In genomic region chr17:31549121-31549524, GRCh38 we compare ENCODE assay signal across 8 cellular contexts.
DNase-seq lines count a peak whose midpoint lies in the region; ATAC-seq and TF ChIP-seq lines count a peak whose summit lies in the region.

No MANE protein-coding gene starts in this region.

- H3F3A ChIP-seq in MM.1S (ENCODE audit: insufficient read depth, low read length), result peaks cover 10% of the 10 kb centered on the region

- peak in 1 of 7 experiments; percentile 29 for DNase-seq in CD8-positive, alpha-beta T cell
- DNase-seq in MM.1S, result no peak
- DNase-seq in body of pancreas, result no peak
- DNase-seq in left lung, result no peak
- DNase-seq in NK-92 treated with Interleukin-12 subunit alpha and Interleukin-12 subunit beta, amount 100 ng/mL, for 24 hours (lab: John Stamatoyannopoulos, UW), result no peak
- DNase-seq in GDM1 (lab: John Stamatoyannopoulos, UW), result no peak

- H3K79me2 ChIP-seq in MM.1S (ENCODE audit: low read length), result 0 out of 2 replicates have a peak, but pooled peaks cover 2% of the 10 kb centered on the region

- H3K9me2 ChIP-seq in MM.1S (replicated peaks; ENCODE audit: insufficient read depth, low read length), result no peaks in the 10 kb centered on the region

- no peaks in the 10 kb centered on the region for H3K9me3 ChIP-seq in CD8-positive, alpha-beta T cell (ENCODE audit: low read length)
- no peaks in the 10 kb centered on the region for H3K9me3 ChIP-seq in MM.1S (replicated peaks; ENCODE audit: insufficient read depth, low read length)
- H3K9me3 ChIP-seq in body of pancreas, result no peaks in the 10 kb centered on the region
- no peaks in the 10 kb centered on the region for H3K9me3 ChIP-seq in left lung
- H3K9me3 ChIP-seq in subcutaneous abdominal adipose tissue (ENCODE audit: control insufficient read depth in 5 of 5, low read length in 5 of 5), result no peaks in the 10 kb centered on the region

- no peak for TF ChIP-seq CTCF in CD8-positive, alpha-beta T cell (IDR thresholded peaks at IDR 0.05)
- no peak for TF ChIP-seq CTCF in MM.1S (IDR thresholded peaks at IDR 0.05; ENCODE audit: low read length)
- no peak for TF ChIP-seq CTCF in body of pancreas (IDR thresholded peaks at IDR 0.05)
- TF ChIP-seq CTCF in left lung (IDR thresholded peaks at IDR 0.05), result no peak

- H3K4me1 ChIP-seq in CD8-positive, alpha-beta T cell (ENCODE audit: insufficient read depth, low read length), result peaks cover 17% of the 10 kb centered on the region
- no peaks in the 10 kb centered on the region for H3K4me1 ChIP-seq in MM.1S (ENCODE audit: low read length)
- peaks cover 8% of the 10 kb centered on the region for H3K4me1 ChIP-seq in body of pancreas
- H3K4me1 ChIP-seq in left lung, result peaks cover 0 to 11% of the 10 kb centered on the region in 2 donors
- peaks cover 0 to 15% (median 11%) of the 10 kb centered on the region in 5 donors for H3K4me1 ChIP-seq in subcutaneous abdominal adipose tissue (ENCODE audit: control insufficient read depth in 5 of 5, insufficient read depth in 5 of 5, low read length in 5 of 5)

- POLR2A ChIA-PET in CD8-positive, alpha-beta T cell (lab: Charles Lee), result interaction anchor here (0.9 to 1.2 kb wide), 2 partner anchors 27 to 39 kb away, joined by 3 to 5 read pairs; no protein-coding TSS in a partner anchor

- peak overlapping the region; percentile 56 for H3K27ac ChIP-seq in CD8-positive, alpha-beta T cell (ENCODE audit: low read depth, low read length)
- peak overlapping the region; percentile 86; the same call in 1 of the 2 replicates for H3K27ac ChIP-seq in MM.1S (ENCODE audit: low read length)
- H3K27ac ChIP-seq in body of pancreas, result peak overlapping the region; percentile 70 to 94 (median 88)
- H3K27ac ChIP-seq in left lung, result peak overlapping the region; percentile 85 to 96
- peak overlapping the region; percentile 80 for H3K27ac ChIP-seq in subcutaneous abdominal adipose tissue (ENCODE audit: low read depth, low read length)

- peak overlapping the region; percentile 87 for H3K4me3 ChIP-seq in CD8-positive, alpha-beta T cell (ENCODE audit: low read depth, low read length)
- H3K4me3 ChIP-seq in MM.1S (ENCODE audit: low read length), result peak overlapping the region; percentile 90
- peak overlapping the region; percentile 93 to 94 for H3K4me3 ChIP-seq in body of pancreas
- H3K4me3 ChIP-seq in left lung, result peak overlapping the region; percentile 72 to 82
- peak overlapping the region; percentile 74 to 95 (median 82) for H3K4me3 ChIP-seq in subcutaneous abdominal adipose tissue (ENCODE audit: low read depth in 1 of 5, low read length in 5 of 5)

- intact Hi-C loops in CD8-positive, alpha-beta T cell (cut with DNase I, micrococcal nuclease), result loop anchor here (1.0 to 2.0 kb wide), 3 partner anchors 10 to 62 kb away; no protein-coding TSS in a partner anchor
- intact Hi-C loops in body of pancreas (cut with DNase I), result no loop called here
- intact Hi-C loops in left lung (cut with DNase I), result no loop called here

- 0 to 2% methylated on average over 9 to 18 of the region's 18 CpGs for whole genome bisulfite sequencing in body of pancreas, 2 donors

- H3K4me2 ChIP-seq in MM.1S (ENCODE audit: low read depth, low read length), result peak overlapping the region; percentile 83

- H2AFZ ChIP-seq in MM.1S (ENCODE audit: low read length), result peak overlapping the region; percentile 78

- no peaks in the 10 kb centered on the region for H3K36me3 ChIP-seq in CD8-positive, alpha-beta T cell (ENCODE audit: insufficient read depth, low read length)
- no peaks in the 10 kb centered on the region for H3K36me3 ChIP-seq in MM.1S (replicated peaks; ENCODE audit: insufficient read depth, low read length)
- H3K36me3 ChIP-seq in body of pancreas (replicated peaks in 1 of 2; ENCODE audit: insufficient read depth in 1 of 2, low read depth in 2 of 2), result no peaks in the 10 kb centered on the region
- no peaks in the 10 kb centered on the region for H3K36me3 ChIP-seq in left lung
- no peaks in the 10 kb centered on the region for H3K36me3 ChIP-seq in subcutaneous abdominal adipose tissue (ENCODE audit: control insufficient read depth in 5 of 5, insufficient read depth in 5 of 5, low read length in 5 of 5)

- TF ChIP-seq POLR2A in body of pancreas (IDR thresholded peaks at IDR 0.05), result no peak

- CTCF ChIA-PET in CD8-positive, alpha-beta T cell (lab: Charles Lee), result interaction anchor here (1.0 kb wide), 1 partner anchor 24 kb away, joined by 7 read pairs; no protein-coding TSS in a partner anchor

- H3K4me1 Mint-ChIP-seq in CD8-positive, alpha-beta T cell (ENCODE audit: low read depth), result peaks cover 16% of the 10 kb centered on the region

- no peaks in the 10 kb centered on the region for H4K20me1 ChIP-seq in MM.1S (ENCODE audit: insufficient read depth, low read length)

- ATAC-seq in CD8-positive, alpha-beta T cell, result peak; percentile 11
- ATAC-seq in GM19328 (IDR thresholded peaks at IDR 0.05; ENCODE audit: unreplicated experiment) (peak; percentile 9), body of pancreas (peak; percentile 2), left lung (peak; percentile 3)

- H3K9me3 Mint-ChIP-seq in CD8-positive, alpha-beta T cell, result no peaks in the 10 kb centered on the region

- peak overlapping the region; percentile 80 for H3K9ac ChIP-seq in MM.1S (ENCODE audit: low read length)
- H3K9ac ChIP-seq in subcutaneous abdominal adipose tissue (ENCODE audit: low read length in 5 of 5), result peak overlapping the region in 4 of 5 donors; percentile 52 to 84 (median 71)

- H3K27me3 ChIP-seq in CD8-positive, alpha-beta T cell (ENCODE audit: insufficient read depth, low read length), result no peaks in the 10 kb centered on the region
- no peaks in the 10 kb centered on the region for H3K27me3 ChIP-seq in MM.1S (replicated peaks; ENCODE audit: insufficient read depth, low read length)
- no peaks in the 10 kb centered on the region for H3K27me3 ChIP-seq in body of pancreas
- no peaks in the 10 kb centered on the region for H3K27me3 ChIP-seq in left lung
- no peaks in the 10 kb centered on the region for H3K27me3 ChIP-seq in subcutaneous abdominal adipose tissue (ENCODE audit: control insufficient read depth in 5 of 5, insufficient read depth in 4 of 5, low read length in 5 of 5)

- H3K27ac Mint-ChIP-seq in CD8-positive, alpha-beta T cell, result peak overlapping the region; percentile 84

- peak overlapping the region; percentile 87 for H3K4me3 Mint-ChIP-seq in CD8-positive, alpha-beta T cell

- H3K36me3 Mint-ChIP-seq in CD8-positive, alpha-beta T cell, result no peaks in the 10 kb centered on the region

- no peaks in the 10 kb centered on the region for H3K27me3 Mint-ChIP-seq in CD8-positive, alpha-beta T cell (ENCODE audit: low read depth)

Comparison
In these comparisons a context has a peak if more than half of its experiments do, and no peak if none do; other contexts are left out.
1. intact Hi-C loops: an anchor here in CD8-positive, alpha-beta T cell (1.0 to 2.0 kb wide); none called in body of pancreas and left lung.